Comparison of ENCODE assay signal across 16 cellular contexts in genomic region chr18:54802686-54803395, GRCh38. TPM values are rescaled to one million over a fixed set of nuclear protein-coding genes. Genes with fewer than 3 reads are reported as not detected.
DNase-seq lines count a peak whose midpoint lies in the region; ATAC-seq, FAIRE-seq and TF ChIP-seq lines count a peak whose summit lies in the region.
"Had no signal": no experiment of that assay in that cellular context is flagged by ENCODE, and none has a peak within 500 bp of the region (broad histone marks: within the 10 kb centered on the region; RNA-seq: fewer than 3 reads in every experiment).

No MANE protein-coding gene starts in this region.

- CTCF ChIA-PET in IMR-90 (lab: Yijun Ruan, JAX), result no interaction called here

- no peaks in the 10 kb centered on the region for H3K79me1 ChIP-seq in IMR-90 (ENCODE audit: low read depth in 1 of 2, low read length in 2 of 2)

- dilution Hi-C loops in IMR-90 (cut with HindIII; ENCODE audit: low sequenced_read_pairs, unreplicated experiment), result no loop called here

- peak overlapping the region; percentile 11; the same call in 1 of the 2 replicates for H2AK5ac ChIP-seq in IMR-90 (ENCODE audit: low read depth, low read length)

- no peak overlapping the region for H3K27ac Mint-ChIP-seq in astrocyte (ENCODE audit: unreplicated experiment)
- no peak overlapping the region for H3K27ac Mint-ChIP-seq in T-helper 17 cell
- H3K27ac Mint-ChIP-seq: CD4-positive, alpha-beta T cell had no signal

- no peak overlapping the region for H2BK120ac ChIP-seq in IMR-90 (ENCODE audit: low read depth, low read length)

- no peaks in the 10 kb centered on the region for H3K36me3 ChIP-seq in IMR-90 (ENCODE audit: control insufficient read depth, insufficient read depth, low read length)
- no peaks in the 10 kb centered on the region for H3K36me3 ChIP-seq in astrocyte (ENCODE audit: insufficient read depth, low read length)
- no peaks in the 10 kb centered on the region for H3K36me3 ChIP-seq in hepatocyte (replicated peaks; ENCODE audit: insufficient read depth, low read depth)
- H3K36me3 ChIP-seq: HAP-1 had no signal

- H3K4me2 ChIP-seq in IMR-90 (ENCODE audit: low read depth, low read length), result no peak overlapping the region
- H3K4me2 ChIP-seq in astrocyte (ENCODE audit: low read length), result no peak overlapping the region
- H3K4me2 ChIP-seq in hepatocyte, result peak overlapping the region; percentile 36

- H3K56ac ChIP-seq in IMR-90 (ENCODE audit: extremely low read depth, insufficient read depth, low read length), result no peak overlapping the region

- no peak overlapping the region for H2AFZ ChIP-seq in IMR-90 (replicated peaks; ENCODE audit: low read length, poor library complexity)
- H2AFZ ChIP-seq in astrocyte (ENCODE audit: low read depth, low read length), result no peak overlapping the region
- no peak overlapping the region for H2AFZ ChIP-seq in hepatocyte
- H2AFZ ChIP-seq: GM23248 had no signal

- peak overlapping the region; percentile 70; the same call in 2 of the 3 replicates for H2BK15ac ChIP-seq in IMR-90 (ENCODE audit: low read depth, low read length)

- in situ Hi-C loops in IMR-90 (cut with MboI; ENCODE audit: low sequenced_read_pairs), result no loop called here

- H3K4me1 Mint-ChIP-seq in astrocyte (ENCODE audit: low read depth, unreplicated experiment), result peaks cover 4% of the 10 kb centered on the region
- H3K4me1 Mint-ChIP-seq in T-helper 17 cell, result peaks cover 3% of the 10 kb centered on the region

- H3K4me3 Mint-ChIP-seq in astrocyte (ENCODE audit: unreplicated experiment) (no peak overlapping the region), T-helper 17 cell (no peak overlapping the region)
- H3K4me3 Mint-ChIP-seq: CD4-positive, alpha-beta T cell had no signal

- no peak for TF ChIP-seq RAD21 in IMR-90 (IDR thresholded peaks at IDR 0.05; ENCODE audit: low read length)

- H3K9me2 ChIP-seq in hepatocyte (replicated peaks; ENCODE audit: insufficient read depth), result no peaks in the 10 kb centered on the region

- H4K8ac ChIP-seq in IMR-90 (ENCODE audit: low read depth in 2 of 2, low read length in 2 of 2), result no peak overlapping the region

- FAIRE-seq in astrocyte (lab: Jason Lieb, UNC), result peak; percentile 52
- FAIRE-seq: A204.1, GM19239, K562 had no signal

- H3K9ac ChIP-seq in IMR-90 (ENCODE audit: low read depth, low read length) (no peak overlapping the region), astrocyte (ENCODE audit: low read length) (no peak overlapping the region)
- H3K9ac ChIP-seq: GM23248 had no signal

- H3K27me3 ChIP-seq in IMR-90 (ENCODE audit: control insufficient read depth, insufficient read depth, low read length), result no peaks in the 10 kb centered on the region
- no peaks in the 10 kb centered on the region for H3K27me3 ChIP-seq in astrocyte (ENCODE audit: insufficient read depth, low read length)
- no peaks in the 10 kb centered on the region for H3K27me3 ChIP-seq in hepatocyte

- H3K27me3 Mint-ChIP-seq in astrocyte (ENCODE audit: low read depth, unreplicated experiment) (peaks cover 2% of the 10 kb centered on the region), T-helper 17 cell (no peaks in the 10 kb centered on the region)
- H3K27me3 Mint-ChIP-seq: CD4-positive, alpha-beta T cell had no signal

- no peak overlapping the region for H3K14ac ChIP-seq in IMR-90 (replicated peaks; ENCODE audit: low read depth, low read length)

- intact Hi-C loops in IMR-90 (cut with micrococcal nuclease), result no loop called here

- H4K20me1 ChIP-seq in IMR-90 (ENCODE audit: insufficient read depth, low read length) (no peaks in the 10 kb centered on the region), astrocyte (ENCODE audit: insufficient read depth, low read length) (no peaks in the 10 kb centered on the region), hepatocyte (ENCODE audit: insufficient read depth, poor library complexity, severe bottlenecking) (no peaks in the 10 kb centered on the region)

- WGBS in IMR-90 (ENCODE audit: extremely low coverage in 2 of 2, insufficient read length in 1 of 2), 2 experiments, result no CpG with 5 or more reads among the region's 2 CpGs
- 83% methylated on average over 2 of the region's 2 CpGs for WGBS in hepatocyte (ENCODE audit: low lambda C conversion rate, missing lambda C conversion rate)

- H3K4me1 ChIP-seq in IMR-90 (ENCODE audit: control insufficient read depth, insufficient read depth, low read length) (peaks cover 6% of the 10 kb centered on the region; the same call in 1 of the 2 replicates), astrocyte (ENCODE audit: insufficient read depth, low read length) (no peaks in the 10 kb centered on the region), hepatocyte (ENCODE audit: insufficient read depth) (peaks cover 5% of the 10 kb centered on the region)
- H3K4me1 ChIP-seq: HAP-1 had no signal

- H3K9me3 Mint-ChIP-seq in astrocyte (ENCODE audit: unreplicated experiment), result no peaks in the 10 kb centered on the region
- H3K9me3 Mint-ChIP-seq: CD4-positive, alpha-beta T cell had no signal

- no peak overlapping the region for H2AK9ac ChIP-seq in IMR-90 (replicated peaks; ENCODE audit: low read depth, low read length, poor library complexity)

- H3K18ac ChIP-seq in IMR-90 (ENCODE audit: low read depth, low read length), result peak overlapping the region; percentile 69; the same call in 1 of the 2 replicates

- H3K79me2 ChIP-seq in astrocyte (ENCODE audit: insufficient read depth, low read length) (no peaks in the 10 kb centered on the region), hepatocyte (no peaks in the 10 kb centered on the region)

- H3K27ac ChIP-seq in IMR-90 (ENCODE audit: insufficient read depth, low read length) (peak overlapping the region; percentile 68; the same call in 1 of the 2 replicates), astrocyte (ENCODE audit: low read depth, low read length) (no peak overlapping the region), hepatocyte (peak overlapping the region; percentile 29)
- H3K27ac ChIP-seq: C4-2B, GM23248 had no signal

- H2BK5ac ChIP-seq in IMR-90 (ENCODE audit: low read depth, low read length, poor library complexity, severe bottlenecking), result no peak overlapping the region

- peak; percentile 30 for ATAC-seq in IMR-90 (ENCODE audit: low read depth)
- no peak for ATAC-seq in HG02852 (IDR thresholded peaks at IDR 0.05; ENCODE audit: unreplicated experiment)
- ATAC-seq in T-helper 17 cell, result no peak
- ATAC-seq: K562 had no signal

- H2BK20ac ChIP-seq in IMR-90 (ENCODE audit: low read depth, low read length), result no peak overlapping the region

- H3K4me3 ChIP-seq in IMR-90 (ENCODE audit: insufficient read depth, low read depth, low read length), result no peak overlapping the region
- H3K4me3 ChIP-seq in astrocyte (ENCODE audit: insufficient read depth, low read depth, low read length), result no peak overlapping the region
- H3K4me3 ChIP-seq in hepatocyte, result no peak overlapping the region
- H3K4me3 ChIP-seq: GM23248, HAP-1, K562 had no signal

- DNase-seq in IMR-90, result no peak
- DNase-seq in astrocyte (ENCODE audit: low read depth), result no peak
- DNase-seq in hepatocyte (ENCODE audit: low spot score), result no peak
- DNase-seq in NCI-H2196 (lab: John Stamatoyannopoulos, UW; ENCODE audit: unreplicated experiment), result no peak
- no peak for DNase-seq in T-helper 17 cell
- DNase-seq: AML-193; CD4-positive, alpha-beta T cell; DMS79 treated with DMSO at 0.1 percent for 48 hours; GF-D8; GM23248 had no signal

- BruUV-seq in IMR-90 (replicated peaks; lab: Mats Ljungman, UMichigan), result no TSS peak

- TF ChIP-seq POLR2A in IMR-90 (IDR thresholded peaks at IDR 0.05; ENCODE audit: low read depth, low read length), result no peak

- H3K36me3 Mint-ChIP-seq in astrocyte (ENCODE audit: low read depth, unreplicated experiment), result no peaks in the 10 kb centered on the region
- H3K36me3 Mint-ChIP-seq in T-helper 17 cell (ENCODE audit: low read depth), result no peaks in the 10 kb centered on the region

- no peak overlapping the region for H3K23ac ChIP-seq in IMR-90 (ENCODE audit: low read depth, low read length)

- TF ChIP-seq CTCF in IMR-90 (conservative IDR thresholded peaks at IDR 0.05; ENCODE audit: low read depth, low read length) (no peak), astrocyte (IDR thresholded peaks at IDR 0.05; ENCODE audit: insufficient read depth, low read depth, low read length) (no peak), hepatocyte (IDR thresholded peaks at IDR 0.05; ENCODE audit: poor library complexity) (no peak)

- 0 out of 2 replicates have a peak overlapping the region, but pooled peaks have one; percentile 9 for H3K4ac ChIP-seq in IMR-90 (ENCODE audit: low read depth, low read length)

- H4K91ac ChIP-seq in IMR-90 (ENCODE audit: insufficient read depth, low read depth, low read length), result peak overlapping the region; percentile 12; the same call in 1 of the 2 replicates

- no peak overlapping the region; the same call in 1 of the 2 replicates for H4K5ac ChIP-seq in IMR-90 (ENCODE audit: low read depth, low read length)

- H3K9me3 ChIP-seq in IMR-90 (ENCODE audit: control insufficient read depth, insufficient read depth, low read length) (no peaks in the 10 kb centered on the region), astrocyte (ENCODE audit: insufficient read depth, low read depth, low read length) (no peaks in the 10 kb centered on the region), hepatocyte (ENCODE audit: low read depth) (no peaks in the 10 kb centered on the region), T-helper 17 cell (ENCODE audit: control insufficient read depth, low read length, poor library complexity, severe bottlenecking) (no peaks in the 10 kb centered on the region)
- H3K9me3 ChIP-seq: HAP-1 had no signal

- POLR2A ChIA-PET in IMR-90 (lab: Charles Lee; ENCODE audit: unreplicated experiment), result no interaction called here

- H3K9me1 ChIP-seq in IMR-90 (ENCODE audit: insufficient read depth, low read length), result no peaks in the 10 kb centered on the region

TF ChIP-seq in IMR-90, 13 proteins besides CTCF, POLR2A, EP300 and RAD21:
- TF ChIP-seq BHLHE40 (IDR thresholded peaks at IDR 0.05; ENCODE audit: low read depth, low read length) (no peak), USF2 (IDR thresholded peaks at IDR 0.05; ENCODE audit: low read depth, low read length) (no peak), MAFK (IDR thresholded peaks at IDR 0.05; ENCODE audit: low read depth, low read length) (peak; percentile 40; the same call in 1 of the 2 replicates)

RNA-seq across cellular contexts. Expression of gene RAB27B, which starts 25.4 kb away (rescaled TPM):
- total RNA-seq in IMR-90 (2012; rRNA removed) (1.3 and 1.7 TPM in 2 replicates), astrocyte (0.91 and 1.1 TPM in 2 replicates), hepatocyte (11.9 and 13.1 TPM in 2 replicates), T-helper 17 cell (10 to 100 TPM in 1 of 2 donors, 1 to 10 TPM in 1; 3.5 to 30.6 TPM)
- polyA plus RNA-seq in IMR-90 (2012; rRNA removed) (0.06 and 0.24 TPM in 2 replicates), hepatocyte (4.5 and 5.2 TPM in 2 replicates)
- 0.01 and 0.03 TPM in 2 replicates for polyA plus RNA-seq in IMR-90 (2012; cell fraction: cytosol; rRNA removed)
- polyA plus RNA-seq in IMR-90 (2012; cell fraction: nucleus; rRNA removed; ENCODE audit: low replicate concordance), result 0.01 and 0.15 TPM in 2 replicates
